ENCODE assay signal across 1 cellular context in genomic region chr22:39277135-39277607, GRCh38.
TF ChIP-seq lines count a peak whose summit lies in the region.

No MANE protein-coding gene starts in this region.

TF ChIP-seq in H1, 55 proteins besides CTCF, POLR2A, EP300 and RAD21 (continued from another document):
- TF ChIP-seq MAX (IDR thresholded peaks at IDR 0.05) (no peak), JUN (IDR thresholded peaks at IDR 0.05; ENCODE audit: low read depth, low read length) (no peak), BACH1 (IDR thresholded peaks at IDR 0.05; ENCODE audit: low read length) (no peak), GABPA (IDR thresholded peaks at IDR 0.05; ENCODE audit: borderline replicate concordance, insufficient read depth, low read length) (no peak), KDM4A (IDR thresholded peaks at IDR 0.05; ENCODE audit: low read depth, low read length, severe bottlenecking) (no peak), MAFK (IDR thresholded peaks at IDR 0.05; ENCODE audit: low read depth, low read length) (no peak), CEBPB (IDR thresholded peaks at IDR 0.05; ENCODE audit: low read depth, low read length) (no peak), TEAD4 (IDR thresholded peaks at IDR 0.05; ENCODE audit: low read depth, low read length) (no peak), SIRT6 (IDR thresholded peaks at IDR 0.05; ENCODE audit: low read length) (no peak), CBX5 (IDR thresholded peaks at IDR 0.05; ENCODE audit: low read depth, low read length) (no peak), POLR2AphosphoS5 (IDR thresholded peaks at IDR 0.05; ENCODE audit: low read depth, low read length) (no peak), SAP30 (IDR thresholded peaks at IDR 0.05; ENCODE audit: insufficient read depth, insufficient replicate concordance, low read length) (no peak), KDM1A (IDR thresholded peaks at IDR 0.05; ENCODE audit: borderline replicate concordance, low read length) (peak; percentile 90), USF2 (IDR thresholded peaks at IDR 0.05; ENCODE audit: low read length) (no peak), ASH2L (IDR thresholded peaks at IDR 0.05; ENCODE audit: low read length) (no peak), EGR1 (IDR thresholded peaks at IDR 0.05; ENCODE audit: borderline replicate concordance, low read depth, low read length) (no peak)
